In the genomic region with DNA sequence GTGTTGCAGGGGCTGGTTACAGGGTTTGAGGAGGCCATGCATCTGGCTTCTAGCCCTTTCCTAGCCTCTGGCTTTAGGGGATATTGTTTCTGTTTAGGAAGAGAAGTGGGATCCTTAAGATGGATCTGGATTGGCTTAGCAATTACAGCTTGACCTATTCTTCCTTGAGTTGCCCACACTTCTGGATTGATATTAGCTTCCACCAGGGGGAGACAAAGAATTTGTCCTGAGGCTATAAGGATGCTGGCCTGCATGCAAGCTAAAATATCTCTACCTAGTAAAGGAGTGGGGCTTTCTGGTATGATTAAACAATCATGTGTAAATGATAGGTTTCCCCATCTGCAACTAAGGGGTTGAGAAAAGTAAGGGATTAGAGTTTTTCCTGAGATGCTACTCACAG, we compare ENCODE assay signal across 9 cellular contexts.
DNase-seq lines count a peak whose midpoint lies in the region; ATAC-seq, FAIRE-seq and TF ChIP-seq lines count a peak whose summit lies in the region.
"Had no signal": no experiment of that assay in that cellular context is flagged by ENCODE, and none has a peak within 500 bp of the region (broad histone marks: within the 10 kb centered on the region; RNA-seq: fewer than 3 reads in every experiment).

No MANE protein-coding gene starts in this region.

- intact Hi-C loops in K562 (cut with micrococcal nuclease): loop anchor here (2.0 to 5.0 kb wide), 3 partner anchors 58 to 1030 kb away; no protein-coding TSS in a partner anchor
- intact Hi-C loops in activated T-helper 2 cell treated with anti-CD3 and anti-CD28 coated beads, Interferon-gamma antibody, Interleukin-2, Interleukin-4, amounts not matched to agents 10 μg/mL and 5 μg/mL and 100 μg/mL, durations not matched to agents 14 hours and 24 hours and 36 hours (cut with micrococcal nuclease): no loop called here

- H3K4me3 ChIP-seq in K562: no peak overlapping the region

- peak; percentile 85 for FAIRE-seq in K562 (lab: Jason Lieb, UNC)
- FAIRE-seq in H54 (lab: Jason Lieb, UNC): no peak

- POLR2A ChIA-PET in K562 (lab: Yijun Ruan, JAX): no interaction called here

- peaks cover 0 to 13% of the 10 kb centered on the region in 2 experiments; a peak in 3 of 5 replicates for H3K4me1 ChIP-seq in K562 (replicated peaks in 1 of 2; ENCODE audit: control insufficient read depth in 2 of 2, insufficient read depth in 2 of 2, low read length in 2 of 2)

- H3K4me1 Mint-ChIP-seq in activated T-helper 2 cell treated with anti-CD3 and anti-CD28 coated beads, Interferon-gamma antibody, Interleukin-2, Interleukin-4, amounts not matched to agents 10 μg/mL and 5 μg/mL and 100 μg/mL, durations not matched to agents 14 hours and 24 hours and 36 hours (ENCODE audit: low read depth): no peaks in the 10 kb centered on the region

- H3K9me3 ChIP-seq in K562 (replicated peaks; ENCODE audit: control insufficient read depth, insufficient read depth, low read depth, low read length): peaks cover 4% of the 10 kb centered on the region; the same call in 1 of the 2 replicates

- in situ Hi-C loops in K562 (cut with MboI): no loop called here

- H3K36me3 Mint-ChIP-seq in activated T-helper 2 cell treated with anti-CD3 and anti-CD28 coated beads, Interferon-gamma antibody, Interleukin-2, Interleukin-4, amounts not matched to agents 10 μg/mL and 5 μg/mL and 100 μg/mL, durations not matched to agents 14 hours and 24 hours and 36 hours (ENCODE audit: low read depth): no peaks in the 10 kb centered on the region

- no peak overlapping the region for H3K27ac Mint-ChIP-seq in activated T-helper 2 cell treated with anti-CD3 and anti-CD28 coated beads, Interferon-gamma antibody, Interleukin-2, Interleukin-4, amounts not matched to agents 10 μg/mL and 5 μg/mL and 100 μg/mL, durations not matched to agents 14 hours and 24 hours and 36 hours

- TF ChIP-seq CTCF in K562 (IDR thresholded peaks at IDR 0.05 in 2 of 3, conservative IDR thresholded peaks at IDR 0.05 in 1 of 3; ENCODE audit: insufficient read depth in 2 of 3, low read depth in 1 of 3, low read length in 3 of 3): peak; percentile 44 to 57 (median 51)

- no peaks in the 10 kb centered on the region for H4K20me1 ChIP-seq in K562 (replicated peaks; ENCODE audit: control insufficient read depth, insufficient read depth, low read length)

- H3K4me3 Mint-ChIP-seq in activated T-helper 2 cell treated with anti-CD3 and anti-CD28 coated beads, Interferon-gamma antibody, Interleukin-2, Interleukin-4, amounts not matched to agents 10 μg/mL and 5 μg/mL and 100 μg/mL, durations not matched to agents 14 hours and 24 hours and 36 hours (ENCODE audit: low read depth): no peak overlapping the region
- H3K4me3 Mint-ChIP-seq: activated T-cell treated with anti-CD3 and anti-CD28 coated beads, Interleukin-2, amount 50 U/mL, for 4 hours had no signal

- H3K36me3 ChIP-seq in K562 (ENCODE audit: control insufficient read depth, insufficient read depth, low read length): no peaks in the 10 kb centered on the region

- no peak for TF ChIP-seq POLR2A in K562 (conservative IDR thresholded peaks at IDR 0.05)
- no peak for TF ChIP-seq POLR2A in H54 (IDR thresholded peaks at IDR 0.05; ENCODE audit: low read depth, low read length)

- H3K27me3 ChIP-seq in K562 (ENCODE audit: control insufficient read depth in 2 of 2, insufficient read depth in 2 of 2, low read length in 2 of 2): no peaks in the 10 kb centered on the region

- DNase-seq in NCI-H82 (lab: John Stamatoyannopoulos, UW) (peak; percentile 59), NCI-H82 treated with DMSO at 0.1 percent for 48 hours (lab: John Stamatoyannopoulos, UW; ENCODE audit: unreplicated experiment) (no peak), Kasumi-1 (lab: John Stamatoyannopoulos, UW) (peak; percentile 16), K562 (ENCODE audit: extremely low read depth in 1 of 4, low spot score in 3 of 4) (peak in 3 of 4 experiments; percentile 8 to 67 (median 10)), pons (ENCODE audit: low spot score) (peak; percentile 1), H54 (ENCODE audit: insufficient read length, low spot score) (no peak), hypothalamus (lab: John Stamatoyannopoulos, UW) (no peak)
- DNase-seq in activated T-helper 2 cell treated with anti-CD3 and anti-CD28 coated beads, Interferon-gamma antibody, Interleukin-2, Interleukin-4, amounts not matched to agents 10 μg/mL and 5 μg/mL and 100 μg/mL, durations not matched to agents 14 hours and 24 hours and 36 hours (ENCODE audit: low spot score): no peak
- DNase-seq: activated T-cell treated with anti-CD3 and anti-CD28 coated beads, Interleukin-2, amount 50 U/mL, for 4 hours had no signal

- no peak overlapping the region for H3K27ac ChIP-seq in K562 (ENCODE audit: extremely low read depth, low read depth, low read length)

- H3K79me2 ChIP-seq in K562 (ENCODE audit: control insufficient read depth, insufficient read depth, low read length): no peaks in the 10 kb centered on the region

- no peaks in the 10 kb centered on the region for H3K9me1 ChIP-seq in K562 (ENCODE audit: control insufficient read depth, insufficient read depth, low read length)

- TF ChIP-seq RAD21 in K562 (CRISPR knock-in tag; conservative IDR thresholded peaks at IDR 0.05 in 1 of 2, IDR thresholded peaks at IDR 0.05 in 1 of 2): peak; percentile 42 to 80; a peak in 3 of 4 replicates

- H3K27me3 Mint-ChIP-seq in activated T-helper 2 cell treated with anti-CD3 and anti-CD28 coated beads, Interferon-gamma antibody, Interleukin-2, Interleukin-4, amounts not matched to agents 10 μg/mL and 5 μg/mL and 100 μg/mL, durations not matched to agents 14 hours and 24 hours and 36 hours (ENCODE audit: low read depth): no peaks in the 10 kb centered on the region

- peak; percentile 84 for ATAC-seq in K562
- ATAC-seq: activated T-cell treated with anti-CD3 and anti-CD28 coated beads, Interleukin-2, amount 50 U/mL, for 4 hours had no signal

- no peaks in the 10 kb centered on the region for H3K9me3 Mint-ChIP-seq in activated T-helper 2 cell treated with anti-CD3 and anti-CD28 coated beads, Interferon-gamma antibody, Interleukin-2, Interleukin-4, amounts not matched to agents 10 μg/mL and 5 μg/mL and 100 μg/mL, durations not matched to agents 14 hours and 24 hours and 36 hours
- H3K9me3 Mint-ChIP-seq: activated T-cell treated with anti-CD3 and anti-CD28 coated beads, Interleukin-2, amount 50 U/mL, for 4 hours had no signal

- no peak for TF ChIP-seq EP300 in K562 (IDR thresholded peaks at IDR 0.05; ENCODE audit: low read length)

- no peak overlapping the region for H2AFZ ChIP-seq in K562 (ENCODE audit: low read depth, low read length)

- H3K9ac ChIP-seq in K562 (ENCODE audit: insufficient read depth in 1 of 2, low read depth in 2 of 2, low read length in 2 of 2): no peak overlapping the region

- no peak overlapping the region for H3K4me2 ChIP-seq in K562 (ENCODE audit: insufficient read depth, low read length)

- no TSS peak for BruUV-seq in K562 (replicated peaks; lab: Mats Ljungman, UMichigan)

- CTCF ChIA-PET in K562 (lab: Yijun Ruan, JAX; ENCODE audit: low intra/inter-chr PET ratio): no interaction called here

TF ChIP-seq in K562, 482 proteins besides CTCF, POLR2A, EP300 and RAD21:
- TF ChIP-seq ZNF586 (CRISPR knock-in tag; conservative IDR thresholded peaks at IDR 0.05) (no peak), ZNF445 (CRISPR knock-in tag; IDR thresholded peaks at IDR 0.05; ENCODE audit: low read depth) (no peak), CC2D1A (IDR thresholded peaks at IDR 0.05) (0 out of 2 replicates have a peak, but pooled peaks have one; percentile 21)
- TF ChIP-seq, protein P1, sequence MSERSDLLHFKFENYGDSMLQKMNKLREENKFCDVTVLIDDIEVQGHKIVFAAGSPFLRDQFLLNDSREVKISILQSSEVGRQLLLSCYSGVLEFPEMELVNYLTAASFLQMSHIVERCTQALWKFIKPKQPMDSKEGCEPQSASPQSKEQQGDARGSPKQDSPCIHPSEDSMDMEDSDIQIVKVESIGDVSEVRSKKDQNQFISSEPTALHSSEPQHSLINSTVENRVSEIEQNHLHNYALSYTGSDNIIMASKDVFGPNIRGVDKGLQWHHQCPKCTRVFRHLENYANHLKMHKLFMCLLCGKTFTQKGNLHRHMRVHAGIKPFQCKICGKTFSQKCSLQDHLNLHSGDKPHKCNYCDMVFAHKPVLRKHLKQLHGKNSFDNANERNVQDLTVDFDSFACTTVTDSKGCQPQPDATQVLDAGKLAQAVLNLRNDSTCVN (CRISPR knock-in tag; IDR thresholded peaks at IDR 0.05): no peak
- TF ChIP-seq, protein P2, sequence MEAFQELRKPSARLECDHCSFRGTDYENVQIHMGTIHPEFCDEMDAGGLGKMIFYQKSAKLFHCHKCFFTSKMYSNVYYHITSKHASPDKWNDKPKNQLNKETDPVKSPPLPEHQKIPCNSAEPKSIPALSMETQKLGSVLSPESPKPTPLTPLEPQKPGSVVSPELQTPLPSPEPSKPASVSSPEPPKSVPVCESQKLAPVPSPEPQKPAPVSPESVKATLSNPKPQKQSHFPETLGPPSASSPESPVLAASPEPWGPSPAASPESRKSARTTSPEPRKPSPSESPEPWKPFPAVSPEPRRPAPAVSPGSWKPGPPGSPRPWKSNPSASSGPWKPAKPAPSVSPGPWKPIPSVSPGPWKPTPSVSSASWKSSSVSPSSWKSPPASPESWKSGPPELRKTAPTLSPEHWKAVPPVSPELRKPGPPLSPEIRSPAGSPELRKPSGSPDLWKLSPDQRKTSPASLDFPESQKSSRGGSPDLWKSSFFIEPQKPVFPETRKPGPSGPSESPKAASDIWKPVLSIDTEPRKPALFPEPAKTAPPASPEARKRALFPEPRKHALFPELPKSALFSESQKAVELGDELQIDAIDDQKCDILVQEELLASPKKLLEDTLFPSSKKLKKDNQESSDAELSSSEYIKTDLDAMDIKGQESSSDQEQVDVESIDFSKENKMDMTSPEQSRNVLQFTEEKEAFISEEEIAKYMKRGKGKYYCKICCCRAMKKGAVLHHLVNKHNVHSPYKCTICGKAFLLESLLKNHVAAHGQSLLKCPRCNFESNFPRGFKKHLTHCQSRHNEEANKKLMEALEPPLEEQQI (IDR thresholded peaks at IDR 0.05): 0 out of 2 replicates have a peak, but pooled peaks have one; percentile 28

Comparison
In these comparisons a context has a peak if more than half of its experiments do, and no peak if none do; other contexts are left out.
1. DNase-seq: peak in NCI-H82 (single experiment), Kasumi-1 (2 of 2), K562 (3 of 4) and pons (single experiment); none in NCI-H82 treated with DMSO at 0.1 percent for 48 hours (single experiment), H54 (single experiment), hypothalamus (0 of 51) and activated T-helper 2 cell treated with anti-CD3 and anti-CD28 coated beads, Interferon-gamma antibody, Interleukin-2, Interleukin-4, amounts not matched to agents 10 μg/mL and 5 μg/mL and 100 μg/mL, durations not matched to agents 14 hours and 24 hours and 36 hours (single experiment).